27 cellular contexts compared by ENCODE assay signal in genomic region chr11:123601136-123601535, GRCh38. TPM values are rescaled to one million over a fixed set of nuclear protein-coding genes. Genes with fewer than 3 reads are reported as not detected.
DNase-seq lines count a peak whose midpoint lies in the region; ATAC-seq and TF ChIP-seq lines count a peak whose summit lies in the region.
"Had no signal": no experiment of that assay in that cellular context is flagged by ENCODE, and none has a peak within 500 bp of the region (broad histone marks: within the 10 kb centered on the region; RNA-seq: fewer than 3 reads in every experiment).

No MANE protein-coding gene starts in this region.

- H2BK15ac ChIP-seq in H9 (ENCODE audit: low read depth, low read length), result no peak overlapping the region

- in situ Hi-C loops in brain microvascular endothelial cell (cut with HindIII; ENCODE audit: low pct_ligation_motif_present, low sequenced_read_pairs), result no loop called here

- H4K5ac ChIP-seq in H9 (ENCODE audit: insufficient read length, low read depth, low read length), result no peak overlapping the region

- H2AK5ac ChIP-seq in H9 (ENCODE audit: insufficient read length, low read length), result no peak overlapping the region

- intact Hi-C loops in activated CD4-positive, alpha-beta T cell treated with anti-CD3 and anti-CD28 coated beads for 36 hours (cut with DNase I, micrococcal nuclease), result no loop called here

- H3K79me2 ChIP-seq in H9 (ENCODE audit: insufficient read depth, low read length), result no peaks in the 10 kb centered on the region

- DNase-seq in AG08395 (ENCODE audit: low spot score), result peak; percentile 71
- no peak for DNase-seq in H9
- peak; percentile 14 for DNase-seq in brain microvascular endothelial cell
- DNase-seq in foreskin fibroblast, result peak; percentile 55 to 73
- DNase-seq in right atrium auricular region (ENCODE audit: low spot score), result no peak
- DNase-seq in activated CD4-positive, alpha-beta T cell treated with anti-CD3 and anti-CD28 coated beads for 36 hours, result no peak
- DNase-seq in UCSD-AML1 (lab: John Stamatoyannopoulos, UW; ENCODE audit: unreplicated experiment), result no peak
- no peak for DNase-seq in NK-92 (lab: John Stamatoyannopoulos, UW; ENCODE audit: unreplicated experiment)
- DNase-seq: activated CD4-positive, alpha-beta T cell treated with anti-CD3 and anti-CD28 coated beads for 4 hours; CD4-positive, CD25-positive, alpha-beta regulatory T cell; DMS 273 treated with DMSO at 0.1 percent for 48 hours; effector CD4-positive, alpha-beta T cell; esophagus squamous epithelium; heart right ventricle; Kasumi-1; naive thymus-derived CD4-positive, alpha-beta T cell; NCI-H1092; NCI-H2029 treated with DMSO at 0.1 percent for 48 hours; NCI-H226; NCI-H774; occipital lobe; stimulated activated naive CD8-positive, alpha-beta T cell treated with anti-CD3 and anti-CD28 coated beads, Interleukin-15, amount 100 ng/mL, for 72 hours; transverse colon had no signal

- H3K18ac ChIP-seq in H9 (ENCODE audit: insufficient read length, low read depth, low read length), result no peak overlapping the region

- H3K4me3 Mint-ChIP-seq in H9, result no peak overlapping the region
- no peak overlapping the region for H3K4me3 Mint-ChIP-seq in activated CD4-positive, alpha-beta T cell treated with anti-CD3 and anti-CD28 coated beads for 36 hours
- H3K4me3 Mint-ChIP-seq: CD4-positive, CD25-positive, alpha-beta regulatory T cell; naive thymus-derived CD4-positive, alpha-beta T cell; stimulated activated naive CD8-positive, alpha-beta T cell treated with anti-CD3 and anti-CD28 coated beads, Interleukin-15, amount 100 ng/mL, for 72 hours had no signal

- H3K36me3 ChIP-seq in brain microvascular endothelial cell (replicated peaks) (peaks cover 4% of the 10 kb centered on the region), right atrium auricular region (no peaks in the 10 kb centered on the region)
- H3K36me3 ChIP-seq: esophagus squamous epithelium, transverse colon had no signal

- H2BK12ac ChIP-seq in H9 (ENCODE audit: insufficient read length, low read depth, low read length), result no peak overlapping the region

- no peak for ATAC-seq in activated CD4-positive, alpha-beta T cell treated with anti-CD3 and anti-CD28 coated beads for 36 hours
- ATAC-seq: activated naive CD4-positive, alpha-beta T cell treated with anti-CD3 and anti-CD28 coated beads, Interleukin-2, amount 50 U/mL, for 72 hours; left lobe of liver; naive thymus-derived CD4-positive, alpha-beta T cell; Right ventricle myocardium inferior; stimulated activated naive CD8-positive, alpha-beta T cell treated with anti-CD3 and anti-CD28 coated beads, Interleukin-15, amount 100 ng/mL, for 72 hours had no signal

- peak overlapping the region in 2 of 3 experiments; percentile 34 to 59; a peak in 2 of 7 replicates for H3K27ac Mint-ChIP-seq in H9
- no peak overlapping the region for H3K27ac Mint-ChIP-seq in activated CD4-positive, alpha-beta T cell treated with anti-CD3 and anti-CD28 coated beads for 36 hours
- H3K27ac Mint-ChIP-seq: naive thymus-derived CD4-positive, alpha-beta T cell had no signal

- no CpG with 5 or more reads among the region's 4 CpGs for WGBS in H9 (ENCODE audit: extremely low coverage, insufficient read length, low lambda C conversion rate)

- no peak overlapping the region for H2BK5ac ChIP-seq in H9 (ENCODE audit: insufficient read length, low read length)

- POLR2A ChIA-PET in activated CD4-positive, alpha-beta T cell treated with anti-CD3 and anti-CD28 coated beads for 36 hours (lab: Charles Lee), result no interaction called here

- H3K4ac ChIP-seq in H9 (ENCODE audit: low read depth, low read length), result no peak overlapping the region

- no peak overlapping the region for H3K23ac ChIP-seq in H9 (ENCODE audit: insufficient read length, low read depth, low read length)

- H3K27ac ChIP-seq in H9 (ENCODE audit: insufficient read length, low read depth, low read length) (no peak overlapping the region), brain microvascular endothelial cell (no peak overlapping the region), right atrium auricular region (no peak overlapping the region)
- H3K27ac ChIP-seq: esophagus squamous epithelium, heart right ventricle, transverse colon had no signal

- no peak overlapping the region for H3K4me3 ChIP-seq in brain microvascular endothelial cell (ENCODE audit: low read depth, low read length)
- H3K4me3 ChIP-seq in foreskin fibroblast (ENCODE audit: low read depth in 1 of 2, low read length in 2 of 2), result no peak overlapping the region
- no peak overlapping the region for H3K4me3 ChIP-seq in right atrium auricular region
- H3K4me3 ChIP-seq: esophagus squamous epithelium, heart right ventricle, transverse colon had no signal

- CTCF ChIA-PET in activated CD4-positive, alpha-beta T cell treated with anti-CD3 and anti-CD28 coated beads for 36 hours (lab: Charles Lee), result interaction anchor here (0.7 kb wide), 1 partner anchor 38 kb away, joined by 3 read pairs; no protein-coding TSS in a partner anchor

- H4K8ac ChIP-seq in H9 (replicated peaks; ENCODE audit: insufficient read length, low read depth, low read length), result no peak overlapping the region

- H4K20me1 ChIP-seq in H9 (ENCODE audit: control insufficient read depth, insufficient read depth, insufficient read length), result no peaks in the 10 kb centered on the region

- no peaks in the 10 kb centered on the region for H3K9me3 Mint-ChIP-seq in H9
- H3K9me3 Mint-ChIP-seq in activated CD4-positive, alpha-beta T cell treated with anti-CD3 and anti-CD28 coated beads for 36 hours (ENCODE audit: low read depth), result no peaks in the 10 kb centered on the region
- H3K9me3 Mint-ChIP-seq: activated naive CD4-positive, alpha-beta T cell treated with anti-CD3 and anti-CD28 coated beads, Interleukin-2, amount 50 U/mL, for 72 hours; CD4-positive, CD25-positive, alpha-beta regulatory T cell; naive thymus-derived CD4-positive, alpha-beta T cell; stimulated activated naive CD8-positive, alpha-beta T cell treated with anti-CD3 and anti-CD28 coated beads, Interleukin-15, amount 100 ng/mL, for 72 hours had no signal

- H3K4me1 ChIP-seq in H9 (ENCODE audit: insufficient read depth, low read length) (no peaks in the 10 kb centered on the region), right atrium auricular region (no peaks in the 10 kb centered on the region)
- H3K4me1 ChIP-seq: esophagus squamous epithelium, transverse colon had no signal

- peaks cover 0 to 12% of the 10 kb centered on the region in 2 experiments; a peak in 2 of 4 replicates for H3K4me1 Mint-ChIP-seq in H9
- no peaks in the 10 kb centered on the region for H3K4me1 Mint-ChIP-seq in activated CD4-positive, alpha-beta T cell treated with anti-CD3 and anti-CD28 coated beads for 36 hours
- H3K4me1 Mint-ChIP-seq: CD4-positive, CD25-positive, alpha-beta regulatory T cell; stimulated activated naive CD8-positive, alpha-beta T cell treated with anti-CD3 and anti-CD28 coated beads, Interleukin-15, amount 100 ng/mL, for 72 hours had no signal

- H3K36me3 Mint-ChIP-seq in H9 (ENCODE audit: insufficient read depth in 1 of 3, low read depth in 3 of 3), result peaks cover 7 to 69% (median 69%) of the 10 kb centered on the region in 3 experiments; a peak in 6 of 7 replicates
- H3K36me3 Mint-ChIP-seq in activated CD4-positive, alpha-beta T cell treated with anti-CD3 and anti-CD28 coated beads for 36 hours (ENCODE audit: low read depth), result peaks cover 33% of the 10 kb centered on the region

- H3K79me1 ChIP-seq in H9 (ENCODE audit: insufficient read depth, low read depth, low read length, poor library complexity, severe bottlenecking), result no peaks in the 10 kb centered on the region

- no peaks in the 10 kb centered on the region for H3K23me2 ChIP-seq in H9 (ENCODE audit: insufficient read length, low read depth, low read length, poor library complexity, severe bottlenecking)

- no peak overlapping the region for H3K14ac ChIP-seq in H9 (ENCODE audit: insufficient read depth, low read length)

- no peak overlapping the region for H3K4me2 ChIP-seq in H9 (ENCODE audit: insufficient read depth, insufficient read length, low read length)

- no peak overlapping the region for H3K9ac ChIP-seq in H9 (ENCODE audit: extremely low read depth, insufficient read length, low read length)

- no peak overlapping the region for H3T11ph ChIP-seq in H9 (ENCODE audit: low read length)

- no peak overlapping the region for H3K56ac ChIP-seq in H9 (ENCODE audit: insufficient read length, low read depth, low read length)

- no peak overlapping the region for H4K91ac ChIP-seq in H9 (ENCODE audit: insufficient read length, low read depth, low read length)

- H3K27me3 Mint-ChIP-seq in H9 (ENCODE audit: low read depth), result no peaks in the 10 kb centered on the region
- no peaks in the 10 kb centered on the region for H3K27me3 Mint-ChIP-seq in activated CD4-positive, alpha-beta T cell treated with anti-CD3 and anti-CD28 coated beads for 36 hours
- H3K27me3 Mint-ChIP-seq: CD4-positive, CD25-positive, alpha-beta regulatory T cell; naive thymus-derived CD4-positive, alpha-beta T cell; stimulated activated naive CD8-positive, alpha-beta T cell treated with anti-CD3 and anti-CD28 coated beads, Interleukin-15, amount 100 ng/mL, for 72 hours had no signal

- TF ChIP-seq CTCF in H9 (conservative IDR thresholded peaks at IDR 0.05) (no peak), brain microvascular endothelial cell (IDR thresholded peaks at IDR 0.05; ENCODE audit: low read depth, low read length, missing control alignments) (no peak), foreskin fibroblast (IDR thresholded peaks at IDR 0.05; ENCODE audit: low read depth, low read length) (no peak), right atrium auricular region (IDR thresholded peaks at IDR 0.05) (no peak)

- no peaks in the 10 kb centered on the region for H3K9me3 ChIP-seq in H9 (ENCODE audit: control insufficient read depth, low read depth, low read length)
- H3K9me3 ChIP-seq in right atrium auricular region, result no peaks in the 10 kb centered on the region
- H3K9me3 ChIP-seq: esophagus squamous epithelium, heart right ventricle, transverse colon had no signal

- H2AFZ ChIP-seq in H9 (ENCODE audit: low read length), result no peak overlapping the region

- H2BK20ac ChIP-seq in H9 (ENCODE audit: low read depth, low read length, poor library complexity, severe bottlenecking), result no peak overlapping the region

- H2BK120ac ChIP-seq in H9 (ENCODE audit: low read depth, low read length, poor library complexity, severe bottlenecking), result no peak overlapping the region

- H3K27me3 ChIP-seq in H9 (ENCODE audit: insufficient read depth, low read length) (no peaks in the 10 kb centered on the region), brain microvascular endothelial cell (replicated peaks) (no peaks in the 10 kb centered on the region), right atrium auricular region (no peaks in the 10 kb centered on the region)
- H3K27me3 ChIP-seq: esophagus squamous epithelium, heart right ventricle, transverse colon had no signal

RNA-seq across cellular contexts. Expression of gene SCN3B, which starts 53.3 kb away (rescaled TPM):
- total RNA-seq in H9 (2021) (0.64 and 0.77 TPM in 2 replicates), right atrium auricular region (under 1 TPM; 0.31 to 0.70 TPM)
- not detected for total RNA-seq in activated CD4-positive, alpha-beta T cell treated with anti-CD3 and anti-CD28 coated beads for 36 hours
- total RNA-seq: CD4-positive, CD25-positive, alpha-beta regulatory T cell; left lobe of liver; naive thymus-derived CD4-positive, alpha-beta T cell; OCI-LY7 had no signal

Comparison
In these comparisons a context has a peak if more than half of its experiments do, and no peak if none do; other contexts are left out.
1. DNase-seq: peak in AG08395 (single experiment), brain microvascular endothelial cell (single experiment) and foreskin fibroblast (2 of 2); none in H9 (single experiment), right atrium auricular region (single experiment), activated CD4-positive, alpha-beta T cell treated with anti-CD3 and anti-CD28 coated beads for 36 hours (single experiment), UCSD-AML1 (single experiment) and NK-92 (single experiment).